Comparison of ENCODE assay signal across 24 cellular contexts in the genomic region with DNA sequence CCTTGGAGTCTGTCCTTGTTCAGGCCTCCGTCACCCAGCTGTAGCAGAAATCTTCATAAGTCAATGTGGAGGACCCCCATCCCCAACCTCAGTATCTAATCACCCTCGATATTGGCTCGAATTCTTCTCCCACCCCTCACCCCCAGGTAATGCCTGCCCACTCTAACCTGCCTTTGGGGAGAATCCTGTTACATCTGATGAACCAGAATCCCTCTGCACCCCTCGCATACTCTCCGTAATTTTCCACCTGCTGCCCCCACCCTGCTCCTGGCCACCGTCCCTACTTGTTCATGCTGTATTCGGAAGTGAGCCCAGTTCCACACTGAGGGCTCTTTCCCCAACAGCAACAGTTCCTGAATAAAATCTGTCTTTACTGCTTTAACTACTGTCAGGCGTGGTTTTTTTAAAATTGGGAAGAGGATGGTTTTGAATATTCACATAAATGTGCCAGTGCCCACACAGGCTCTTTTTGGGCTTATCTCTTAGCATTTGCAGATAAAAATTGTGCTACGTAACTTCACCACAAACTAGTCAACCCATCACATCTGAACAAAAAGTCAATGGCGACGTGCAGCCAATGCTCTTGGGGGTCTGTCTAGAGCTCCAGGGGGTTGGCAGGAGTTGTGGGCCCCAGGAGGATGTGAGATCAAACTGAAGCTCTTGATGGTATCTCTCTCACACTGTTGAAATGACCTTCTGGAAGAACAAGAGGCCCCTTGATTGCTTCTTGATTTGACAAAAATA.
"Had no signal": no experiment of that assay in that cellular context is flagged by ENCODE, and none has a peak within 500 bp of the region (broad histone marks: within the 10 kb centered on the region; RNA-seq: fewer than 3 reads in every experiment).

No MANE protein-coding gene starts in this region.

- H3K27ac Mint-ChIP-seq: activated naive CD4-positive, alpha-beta T cell treated with anti-CD3 and anti-CD28 coated beads, Interleukin-2, amount 50 U/mL, for 24 hours; activated T-cell treated with anti-CD3 and anti-CD28 coated beads, Interleukin-2, amount 50 U/mL, for 72 hours; progenitor cell of endocrine pancreas had no signal

- DNase-seq: activated CD4-positive, alpha-beta T cell treated with anti-CD3 and anti-CD28 coated beads for 1 hour; activated CD8-positive, alpha-beta T cell treated with anti-CD3 and anti-CD28 coated beads for 36 hours; activated effector memory CD4-positive, alpha-beta T cell treated with anti-CD3 and anti-CD28 coated beads, Interleukin-2, amount 50 U/mL, for 16 hours; activated T-cell treated with anti-CD3 and anti-CD28 coated beads, Interleukin-2, amount 50 U/mL, for 72 hours; brain microvascular endothelial cell; central memory CD4-positive, alpha-beta T cell; dermis blood vessel endothelial cell; effector CD8-positive, alpha-beta T cell; erythroblast; glutamatergic neuron; hippocampal formation; occipital lobe; retina; stimulated activated CD4-positive, alpha-beta T cell treated with anti-CD3 and anti-CD28 coated beads, Interleukin-12 subunit alpha, Interleukin-12 subunit beta, amount 100 ng/mL, for 4 hours; stomach; WERI-Rb-1 had no signal

- ATAC-seq: activated CD8-positive, alpha-beta T cell treated with anti-CD3 and anti-CD28 coated beads for 36 hours; activated T-cell treated with anti-CD3 and anti-CD28 coated beads, Interleukin-2, amount 50 U/mL, for 72 hours; SK-N-SH treated with all-trans-retinoic acid at 6 μM for 48 hours had no signal

- H3K4me1 ChIP-seq: adrenal gland, ascending aorta, stomach, suprapubic skin, tibial nerve had no signal

- H3K27me3 ChIP-seq: adrenal gland, ascending aorta, brain microvascular endothelial cell, stomach, suprapubic skin, tibial nerve had no signal

- H3K4me3 ChIP-seq: adrenal gland, ascending aorta, stomach, suprapubic skin, tibial nerve had no signal

- H3K4me3 Mint-ChIP-seq: activated CD8-positive, alpha-beta T cell treated with anti-CD3 and anti-CD28 coated beads for 36 hours; activated naive CD4-positive, alpha-beta T cell treated with anti-CD3 and anti-CD28 coated beads, Interleukin-2, amount 50 U/mL, for 24 hours; activated T-cell treated with anti-CD3 and anti-CD28 coated beads, Interleukin-2, amount 50 U/mL, for 72 hours; neural crest cell had no signal

- H3K27ac ChIP-seq: adrenal gland, ascending aorta, brain microvascular endothelial cell, stomach, suprapubic skin, tibial nerve, WERI-Rb-1 had no signal

- H3K9me3 ChIP-seq: adrenal gland, ascending aorta, stomach, tibial nerve had no signal

- H3K27me3 Mint-ChIP-seq: activated naive CD4-positive, alpha-beta T cell treated with anti-CD3 and anti-CD28 coated beads, Interleukin-2, amount 50 U/mL, for 24 hours had no signal

- H3K36me3 ChIP-seq: adrenal gland, ascending aorta, brain microvascular endothelial cell, stomach, suprapubic skin, tibial nerve, WERI-Rb-1 had no signal

- H3K36me3 Mint-ChIP-seq: activated naive CD4-positive, alpha-beta T cell treated with anti-CD3 and anti-CD28 coated beads, Interleukin-2, amount 50 U/mL, for 24 hours had no signal

- H3K9me3 Mint-ChIP-seq: activated naive CD4-positive, alpha-beta T cell treated with anti-CD3 and anti-CD28 coated beads, Interleukin-2, amount 50 U/mL, for 24 hours had no signal
